8 cellular contexts compared by ENCODE assay signal in genomic region chr1:168603501-168604107, GRCh38. TPM values are rescaled to one million over a fixed set of nuclear protein-coding genes. Genes with fewer than 3 reads are reported as not detected.
DNase-seq lines count a peak whose midpoint lies in the region; ATAC-seq and TF ChIP-seq lines count a peak whose summit lies in the region.

No MANE protein-coding gene starts in this region.

- H3K36me3 ChIP-seq in CD8-positive, alpha-beta T cell (ENCODE audit: insufficient read depth, low read length) = no peaks in the 10 kb centered on the region

- POLR2A ChIA-PET in CD8-positive, alpha-beta T cell (lab: Charles Lee) = interaction anchor here (0.8 to 1.4 kb wide), 6 partner anchors 23 to 747 kb away, joined by 3 to 6 read pairs (median 3); no protein-coding TSS in a partner anchor

- no peaks in the 10 kb centered on the region for H3K27me3 ChIP-seq in CD8-positive, alpha-beta T cell (ENCODE audit: insufficient read depth, low read length)

- H3K4me3 ChIP-seq in CD8-positive, alpha-beta T cell (ENCODE audit: low read depth, low read length) = no peak overlapping the region

- no peak overlapping the region for H3K27ac Mint-ChIP-seq in CD8-positive, alpha-beta T cell
- H3K27ac Mint-ChIP-seq in activated naive CD4-positive, alpha-beta T cell treated with anti-CD3 and anti-CD28 coated beads, Interleukin-2, amount 10 ng/mL, durations not matched to agents 7 days and 5 days = no peak overlapping the region

- peak; percentile 63 for TF ChIP-seq CTCF in CD8-positive, alpha-beta T cell (IDR thresholded peaks at IDR 0.05)

- H3K27me3 Mint-ChIP-seq in CD8-positive, alpha-beta T cell (ENCODE audit: low read depth) = no peaks in the 10 kb centered on the region
- H3K27me3 Mint-ChIP-seq in activated naive CD4-positive, alpha-beta T cell treated with anti-CD3 and anti-CD28 coated beads, Interleukin-2, amount 10 ng/mL, durations not matched to agents 7 days and 5 days = peaks cover 12% of the 10 kb centered on the region

- no peaks in the 10 kb centered on the region for H3K4me1 Mint-ChIP-seq in CD8-positive, alpha-beta T cell (ENCODE audit: low read depth)
- H3K4me1 Mint-ChIP-seq in activated naive CD4-positive, alpha-beta T cell treated with anti-CD3 and anti-CD28 coated beads, Interleukin-2, amount 10 ng/mL, durations not matched to agents 7 days and 5 days = no peaks in the 10 kb centered on the region

- H3K4me1 ChIP-seq in CD8-positive, alpha-beta T cell (ENCODE audit: insufficient read depth, low read length) = no peaks in the 10 kb centered on the region

- peak; percentile 38 to 77 (median 68) for DNase-seq in CD8-positive, alpha-beta T cell
- peak; percentile 33 for DNase-seq in NCI-H1048 (lab: John Stamatoyannopoulos, UW)
- DNase-seq in activated naive CD4-positive, alpha-beta T cell treated with anti-CD3 and anti-CD28 coated beads, Interleukin-2, amount 10 ng/mL, durations not matched to agents 7 days and 5 days = peak; percentile 82
- peak; percentile 74 to 94 (median 86) for DNase-seq in head of caudate nucleus
- peak; percentile 69 to 97 (median 84) for DNase-seq in posterior cingulate gyrus
- DNase-seq in ureter (ENCODE audit: low spot score) = peak; percentile 82

- peak; percentile 67 for ATAC-seq in CD8-positive, alpha-beta T cell
- ATAC-seq in GM21528 (IDR thresholded peaks at IDR 0.05; ENCODE audit: low FRiP score, unreplicated experiment) (peak; percentile 50), SK-N-SH treated with all-trans-retinoic acid at 6 μM for 48 hours (peak; percentile 98)

- H3K27ac ChIP-seq in CD8-positive, alpha-beta T cell (ENCODE audit: low read depth, low read length) = no peak overlapping the region

- H3K9me3 ChIP-seq in CD8-positive, alpha-beta T cell (ENCODE audit: low read length) = no peaks in the 10 kb centered on the region

- CTCF ChIA-PET in CD8-positive, alpha-beta T cell (lab: Charles Lee) = interaction anchor here (0.6 to 9.9 kb wide), 54 partner anchors 9 to 999 kb away, joined by 3 to 123 read pairs (median 4); partner anchors contain the start of gene F5
- CTCF ChIA-PET in activated naive CD4-positive, alpha-beta T cell treated with anti-CD3 and anti-CD28 coated beads, Interleukin-2, amount 10 ng/mL, durations not matched to agents 7 days and 5 days (lab: Charles Lee) = interaction anchor here (0.7 to 8.2 kb wide), 29 partner anchors 10 to 983 kb away, joined by 3 to 79 read pairs (median 4); partner anchors contain the start of gene F5

- no peaks in the 10 kb centered on the region for H3K9me3 Mint-ChIP-seq in CD8-positive, alpha-beta T cell
- H3K9me3 Mint-ChIP-seq in activated naive CD4-positive, alpha-beta T cell treated with anti-CD3 and anti-CD28 coated beads, Interleukin-2, amount 10 ng/mL, durations not matched to agents 7 days and 5 days = no peaks in the 10 kb centered on the region

- intact Hi-C loops in CD8-positive, alpha-beta T cell (cut with DNase I, micrococcal nuclease) = loop anchor here (1.0 to 10.0 kb wide), 7 partner anchors 163 to 1204 kb away; partner anchors contain the start of gene SELL (in 1 of the 2)
- intact Hi-C loops in head of caudate nucleus (cut with DNase I) (loop anchor here (5.0 kb wide), 1 partner anchor 744 kb away; no protein-coding TSS in a partner anchor), posterior cingulate gyrus (cut with DNase I) (loop anchor here (1.0 to 10.0 kb wide), 2 partner anchors 531 to 745 kb away; no protein-coding TSS in a partner anchor)

- H3K4me3 Mint-ChIP-seq in CD8-positive, alpha-beta T cell = no peak overlapping the region
- no peak overlapping the region for H3K4me3 Mint-ChIP-seq in activated naive CD4-positive, alpha-beta T cell treated with anti-CD3 and anti-CD28 coated beads, Interleukin-2, amount 10 ng/mL, durations not matched to agents 7 days and 5 days

- no peaks in the 10 kb centered on the region for H3K36me3 Mint-ChIP-seq in CD8-positive, alpha-beta T cell
- H3K36me3 Mint-ChIP-seq in activated naive CD4-positive, alpha-beta T cell treated with anti-CD3 and anti-CD28 coated beads, Interleukin-2, amount 10 ng/mL, durations not matched to agents 7 days and 5 days = no peaks in the 10 kb centered on the region

TF ChIP-seq in SK-N-SH treated with all-trans-retinoic acid at 6 μM for 48 hours, 23 proteins besides CTCF, POLR2A, EP300 and RAD21:
- no peak for TF ChIP-seq RARB (CRISPR knock-in tag; IDR thresholded peaks at IDR 0.05)
- TF ChIP-seq PPARA (CRISPR knock-in tag; IDR thresholded peaks at IDR 0.05; ENCODE audit: borderline replicate concordance) = no peak
- no peak for TF ChIP-seq ZNF8 (CRISPR knock-in tag; IDR thresholded peaks at IDR 0.05)
- TF ChIP-seq BACH2 (CRISPR knock-in tag; IDR thresholded peaks at IDR 0.05; ENCODE audit: borderline replicate concordance) = no peak
- no peak for TF ChIP-seq ISL1 (CRISPR knock-in tag; IDR thresholded peaks at IDR 0.05)
- TF ChIP-seq, protein P1, sequence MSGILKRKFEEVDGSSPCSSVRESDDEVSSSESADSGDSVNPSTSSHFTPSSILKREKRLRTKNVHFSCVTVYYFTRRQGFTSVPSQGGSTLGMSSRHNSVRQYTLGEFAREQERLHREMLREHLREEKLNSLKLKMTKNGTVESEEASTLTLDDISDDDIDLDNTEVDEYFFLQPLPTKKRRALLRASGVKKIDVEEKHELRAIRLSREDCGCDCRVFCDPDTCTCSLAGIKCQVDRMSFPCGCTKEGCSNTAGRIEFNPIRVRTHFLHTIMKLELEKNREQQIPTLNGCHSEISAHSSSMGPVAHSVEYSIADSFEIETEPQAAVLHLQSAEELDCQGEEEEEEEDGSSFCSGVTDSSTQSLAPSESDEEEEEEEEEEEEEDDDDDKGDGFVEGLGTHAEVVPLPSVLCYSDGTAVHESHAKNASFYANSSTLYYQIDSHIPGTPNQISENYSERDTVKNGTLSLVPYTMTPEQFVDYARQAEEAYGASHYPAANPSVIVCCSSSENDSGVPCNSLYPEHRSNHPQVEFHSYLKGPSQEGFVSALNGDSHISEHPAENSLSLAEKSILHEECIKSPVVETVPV (CRISPR knock-in tag; IDR thresholded peaks at IDR 0.05) = no peak
- TF ChIP-seq ARNTL (CRISPR knock-in tag; IDR thresholded peaks at IDR 0.05; ENCODE audit: borderline replicate concordance, low read depth) = no peak
- TF ChIP-seq, protein P2, sequence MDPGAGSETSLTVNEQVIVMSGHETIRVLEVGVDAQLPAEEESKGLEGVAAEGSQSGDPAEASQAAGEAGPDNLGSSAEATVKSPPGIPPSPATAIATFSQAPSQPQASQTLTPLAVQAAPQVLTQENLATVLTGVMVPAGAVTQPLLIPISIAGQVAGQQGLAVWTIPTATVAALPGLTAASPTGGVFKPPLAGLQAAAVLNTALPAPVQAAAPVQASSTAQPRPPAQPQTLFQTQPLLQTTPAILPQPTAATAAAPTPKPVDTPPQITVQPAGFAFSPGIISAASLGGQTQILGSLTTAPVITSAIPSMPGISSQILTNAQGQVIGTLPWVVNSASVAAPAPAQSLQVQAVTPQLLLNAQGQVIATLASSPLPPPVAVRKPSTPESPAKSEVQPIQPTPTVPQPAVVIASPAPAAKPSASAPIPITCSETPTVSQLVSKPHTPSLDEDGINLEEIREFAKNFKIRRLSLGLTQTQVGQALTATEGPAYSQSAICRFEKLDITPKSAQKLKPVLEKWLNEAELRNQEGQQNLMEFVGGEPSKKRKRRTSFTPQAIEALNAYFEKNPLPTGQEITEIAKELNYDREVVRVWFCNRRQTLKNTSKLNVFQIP (CRISPR knock-in tag; IDR thresholded peaks at IDR 0.05; ENCODE audit: borderline replicate concordance, low read depth) = no peak
- TF ChIP-seq OSR1 (CRISPR knock-in tag; IDR thresholded peaks at IDR 0.05) = no peak
- no peak for TF ChIP-seq ZFP30 (CRISPR knock-in tag; IDR thresholded peaks at IDR 0.05)
- no peak for TF ChIP-seq SNAI2 (CRISPR knock-in tag; IDR thresholded peaks at IDR 0.05)
- no peak for TF ChIP-seq ESRRG (CRISPR knock-in tag; IDR thresholded peaks at IDR 0.05)
- no peak for TF ChIP-seq ZC3H10 (CRISPR knock-in tag; IDR thresholded peaks at IDR 0.05)
- no peak for TF ChIP-seq TSHZ2 (CRISPR knock-in tag; IDR thresholded peaks at IDR 0.05)
- TF ChIP-seq TCF4 (CRISPR knock-in tag; IDR thresholded peaks at IDR 0.05; ENCODE audit: borderline replicate concordance) = no peak

RNA-seq across cellular contexts. Expression of gene XCL1, which starts 27.2 kb away (rescaled TPM):
- total RNA-seq in CD8-positive, alpha-beta T cell = 1 to 10 TPM; 5.3 to 6.2 TPM
- not detected for total RNA-seq in ureter

RNA-seq across cellular contexts. Expression of gene XCL2, which starts 59.8 kb away (rescaled TPM):
- 10 to 100 TPM; 18.9 to 19.5 TPM for total RNA-seq in CD8-positive, alpha-beta T cell
- not detected for total RNA-seq in ureter

Comparison
In these comparisons a context has a peak if more than half of its experiments do, and no peak if none do; other contexts are left out.
1. DNase-seq: peak in every context shown above with its lines; median percentile 86 in head of caudate nucleus; 84 in posterior cingulate gyrus; 82 in activated naive CD4-positive, alpha-beta T cell treated with anti-CD3 and anti-CD28 coated beads, Interleukin-2, amount 10 ng/mL, durations not matched to agents 7 days and 5 days; 82 in ureter; 68 in CD8-positive, alpha-beta T cell; 33 in NCI-H1048.
2. RNA of gene XCL2, which starts 59.8 kb away (total RNA-seq): 18.9 to 19.5 TPM in CD8-positive, alpha-beta T cell; not detected in ureter (single experiment); every median in the first group is over 10 times any median in the second.
3. Peak in every context shown above with its lines, with median percentiles within 50 percentile points of each other: ATAC-seq.